ENCODE assay signal across 13 cellular contexts in the genomic region with DNA sequence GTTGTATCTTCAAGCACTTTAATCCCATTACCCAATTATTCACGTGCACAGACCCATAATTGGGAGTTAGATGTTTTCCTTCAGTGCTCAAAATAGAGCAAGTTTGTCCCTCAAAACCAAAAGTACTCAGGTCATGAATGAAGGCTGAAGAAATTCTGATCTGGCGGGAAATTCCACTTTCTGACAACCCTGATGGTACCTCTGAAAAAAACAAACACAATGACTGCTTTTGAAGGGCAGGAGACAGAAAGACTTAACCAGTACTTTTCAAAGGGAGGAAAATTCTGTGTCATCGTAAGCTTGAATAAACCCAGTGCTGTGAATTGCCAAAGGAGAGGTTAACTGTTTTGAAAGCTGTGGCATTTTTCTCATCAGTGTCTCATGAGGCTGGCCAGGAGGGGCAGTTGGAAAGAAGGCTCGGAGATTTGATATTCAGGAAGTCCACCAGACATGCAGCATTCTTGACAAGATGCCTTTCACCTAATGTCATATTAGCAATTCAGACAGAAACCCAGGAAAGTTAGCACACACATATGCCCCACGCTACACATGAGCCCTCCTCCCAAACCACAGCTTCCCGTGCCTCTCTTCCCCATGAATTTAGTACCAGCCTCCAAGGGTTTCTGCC.
DNase-seq lines count a peak whose midpoint lies in the region; ATAC-seq and TF ChIP-seq lines count a peak whose summit lies in the region.
"Had no signal": no experiment of that assay in that cellular context is flagged by ENCODE, and none has a peak within 500 bp of the region (broad histone marks: within the 10 kb centered on the region; RNA-seq: fewer than 3 reads in every experiment).

No MANE protein-coding gene starts in this region.

- H3K9me3 ChIP-seq in Caco-2, result no peaks in the 10 kb centered on the region
- H3K9me3 ChIP-seq in MG63, result no peaks in the 10 kb centered on the region
- H3K9me3 ChIP-seq in endodermal cell (ENCODE audit: control insufficient read depth, low read length), result no peaks in the 10 kb centered on the region
- no peaks in the 10 kb centered on the region for H3K9me3 ChIP-seq in osteoblast (ENCODE audit: low read depth, low read length)
- H3K9me3 ChIP-seq: upper lobe of left lung had no signal

- H3K9me3 Mint-ChIP-seq in Caco-2 (ENCODE audit: unreplicated experiment) (no peaks in the 10 kb centered on the region), endodermal cell (no peaks in the 10 kb centered on the region)
- H3K9me3 Mint-ChIP-seq: activated B cell treated with CpG ODN at 0.5 μM for 24 hours had no signal

- CTCF ChIA-PET in Caco-2 (lab: Charles Lee), result no interaction called here

- H3K4me3 ChIP-seq in Caco-2 (ENCODE audit: low read depth, low read length) (no peak overlapping the region), MG63 (no peak overlapping the region), endodermal cell (ENCODE audit: low read length) (no peak overlapping the region), osteoblast (ENCODE audit: insufficient read depth, low read length) (peak overlapping the region; percentile 4)
- H3K4me3 ChIP-seq: upper lobe of left lung had no signal

- no TSS peak for BruUV-seq in Caco-2 (replicated peaks; lab: Mats Ljungman, UMichigan)

- H3K4me3 Mint-ChIP-seq in Caco-2 (ENCODE audit: unreplicated experiment), result peak overlapping the region; percentile 37
- H3K4me3 Mint-ChIP-seq in endodermal cell, result no peak overlapping the region
- H3K4me3 Mint-ChIP-seq: activated B cell treated with CpG ODN at 0.5 μM for 24 hours had no signal

- H3K79me2 ChIP-seq in osteoblast (ENCODE audit: insufficient read depth, low read length), result no peaks in the 10 kb centered on the region

- WGBS in endodermal cell (ENCODE audit: insufficient coverage in 1 of 2, insufficient read length in 1 of 2), 2 experiments, result 54 to 81% methylated on average over 5 to 6 of the region's 6 CpGs

- H2AFZ ChIP-seq in osteoblast (ENCODE audit: low read length), result peak overlapping the region; percentile 0

- H3K4me1 ChIP-seq in Caco-2, result peaks cover 88% of the 10 kb centered on the region
- peaks cover 46% of the 10 kb centered on the region for H3K4me1 ChIP-seq in endodermal cell (ENCODE audit: control insufficient read depth, insufficient read depth, low read length)
- H3K4me1 ChIP-seq in osteoblast (ENCODE audit: insufficient read depth, low read length), result peaks cover 42% of the 10 kb centered on the region
- H3K4me1 ChIP-seq: upper lobe of left lung had no signal

- H3K4me1 Mint-ChIP-seq in Caco-2 (ENCODE audit: low read depth, unreplicated experiment) (peaks cover 60% of the 10 kb centered on the region), endodermal cell (peaks cover 79% of the 10 kb centered on the region)

- H3K36me3 ChIP-seq in Caco-2 (ENCODE audit: control insufficient read depth, insufficient read depth, low read length) (no peaks in the 10 kb centered on the region), MG63 (no peaks in the 10 kb centered on the region; the same call in 1 of the 2 replicates), endodermal cell (ENCODE audit: control insufficient read depth, insufficient read depth, low read length) (no peaks in the 10 kb centered on the region), osteoblast (ENCODE audit: insufficient read depth, low read length) (no peaks in the 10 kb centered on the region)
- H3K36me3 ChIP-seq: upper lobe of left lung had no signal

- H3K27ac ChIP-seq in endodermal cell (ENCODE audit: low read depth, low read length), result peak overlapping the region; percentile 70
- peak overlapping the region; percentile 86 for H3K27ac ChIP-seq in osteoblast (ENCODE audit: low read depth, low read length)
- H3K27ac ChIP-seq: upper lobe of left lung had no signal

- no peaks in the 10 kb centered on the region for H3K27me3 Mint-ChIP-seq in Caco-2 (ENCODE audit: insufficient read depth, unreplicated experiment)
- H3K27me3 Mint-ChIP-seq in endodermal cell (ENCODE audit: insufficient read depth), result peaks cover 57% of the 10 kb centered on the region

- no peak overlapping the region for H3K9ac ChIP-seq in endodermal cell (ENCODE audit: extremely low read depth, low read length, poor library complexity, severe bottlenecking)

- POLR2A ChIA-PET in Caco-2 (lab: Charles Lee), result interaction anchor here (0.6 kb wide), 1 partner anchor 494 kb away, joined by 4 read pairs; no protein-coding TSS in a partner anchor

- peaks cover 9% of the 10 kb centered on the region for H3K36me3 Mint-ChIP-seq in Caco-2 (ENCODE audit: insufficient read depth, unreplicated experiment)
- H3K36me3 Mint-ChIP-seq in endodermal cell (ENCODE audit: low read depth), result no peaks in the 10 kb centered on the region

- intact Hi-C loops in Caco-2 (cut with micrococcal nuclease; ENCODE audit: unreplicated experiment), result loop anchor here (10.0 kb wide), 1 partner anchor 204 kb away; no protein-coding TSS in a partner anchor

- H3K27me3 ChIP-seq in Caco-2 (replicated peaks; ENCODE audit: control insufficient read depth, insufficient read depth, low read length), result no peaks in the 10 kb centered on the region
- H3K27me3 ChIP-seq in MG63, result no peaks in the 10 kb centered on the region
- peaks cover 21% of the 10 kb centered on the region for H3K27me3 ChIP-seq in endodermal cell (ENCODE audit: control insufficient read depth, insufficient read depth, low read length, poor library complexity, severe bottlenecking)
- H3K27me3 ChIP-seq in osteoblast (ENCODE audit: insufficient read depth, low read length), result no peaks in the 10 kb centered on the region
- H3K27me3 ChIP-seq: upper lobe of left lung had no signal

- TF ChIP-seq CTCF in Caco-2 (IDR thresholded peaks at IDR 0.05; ENCODE audit: insufficient read depth in 1 of 2, low read depth in 1 of 2, low read length in 1 of 2, severe bottlenecking in 1 of 2, unreplicated experiment in 1 of 2), result no peak
- TF ChIP-seq CTCF in endodermal cell (conservative IDR thresholded peaks at IDR 0.05), result no peak
- no peak for TF ChIP-seq CTCF in osteoblast (IDR thresholded peaks at IDR 0.05; ENCODE audit: extremely low read depth, low read depth, low read length)

- no peak for ATAC-seq in left lobe of liver
- no peak for ATAC-seq in GM21367 (IDR thresholded peaks at IDR 0.05; ENCODE audit: unreplicated experiment)
- ATAC-seq in HG03460 (IDR thresholded peaks at IDR 0.05; ENCODE audit: unreplicated experiment), result no peak

- H3K27ac Mint-ChIP-seq in Caco-2 (ENCODE audit: unreplicated experiment) (peak overlapping the region; percentile 68), endodermal cell (no peak overlapping the region)
- H3K27ac Mint-ChIP-seq: activated B cell treated with CpG ODN at 0.5 μM for 24 hours had no signal

- DNase-seq in Caco-2 (peak; percentile 36), MG63 (peak; percentile 87), endodermal cell (no peak), osteoblast (ENCODE audit: insufficient read length, low spot score, missing footprints) (peak; percentile 79), left lobe of liver (ENCODE audit: low spot score) (no peak)
- no peak for DNase-seq in activated CD4-positive, alpha-beta T cell treated with anti-CD3 and anti-CD28 coated beads, Interleukin-2, amount 50 U/mL, for 48 hours
- DNase-seq: activated B cell treated with CpG ODN at 0.5 μM for 24 hours; activated gamma-delta T cell; DND-41; stimulated activated CD4-positive, alpha-beta T cell treated with anti-CD3 and anti-CD28 coated beads, Interleukin-4, amount 100 ng/mL, for 1 hour; upper lobe of left lung had no signal

- peak overlapping the region; percentile 51 for H3K4me2 ChIP-seq in osteoblast (ENCODE audit: insufficient read depth, low read length)

- H4K20me1 ChIP-seq in osteoblast (ENCODE audit: insufficient read depth, low read length), result no peaks in the 10 kb centered on the region

Comparison
In these comparisons a context has a peak if more than half of its experiments do, and no peak if none do; other contexts are left out.
1. DNase-seq: peak in Caco-2 (2 of 2), MG63 (single experiment) and osteoblast (single experiment); none in endodermal cell (single experiment), left lobe of liver (single experiment) and activated CD4-positive, alpha-beta T cell treated with anti-CD3 and anti-CD28 coated beads, Interleukin-2, amount 50 U/mL, for 48 hours (0 of 2).